23 cellular contexts compared by ENCODE assay signal in genomic region chr17:45115015-45115625, GRCh38. TPM values are rescaled to one million over a fixed set of nuclear protein-coding genes. Genes with fewer than 3 reads are reported as not detected.
A peak's percentile ranks its signal among the peaks of the same experiment; 100 is the strongest.
DNase-seq lines count a peak whose midpoint lies in the region; ATAC-seq, FAIRE-seq and TF ChIP-seq lines count a peak whose summit lies in the region.
"Had no signal": no experiment of that assay in that cellular context is flagged by ENCODE, and none has a peak within 500 bp of the region (broad histone marks: within the 10 kb centered on the region; RNA-seq: fewer than 3 reads in every experiment).

No MANE protein-coding gene starts in this region.

- no peak for TF ChIP-seq POLR2A in K562 (conservative IDR thresholded peaks at IDR 0.05)

- BruUV-seq in K562 (replicated peaks; lab: Mats Ljungman, UMichigan): no TSS peak

- H2BK120ac ChIP-seq in H9 (ENCODE audit: low read depth, low read length, poor library complexity, severe bottlenecking): no peak overlapping the region
- no peak overlapping the region for H2BK120ac ChIP-seq in trophoblast cell (ENCODE audit: insufficient read depth, low read length, poor library complexity)

- no peak overlapping the region for H3K56ac ChIP-seq in H9 (ENCODE audit: insufficient read length, low read depth, low read length)

- H3K79me1 ChIP-seq in H9 (ENCODE audit: insufficient read depth, low read depth, low read length, poor library complexity, severe bottlenecking) (no peaks in the 10 kb centered on the region), trophoblast cell (ENCODE audit: low read length) (peaks cover 4% of the 10 kb centered on the region)

- DNase-seq in H9 (no peak), K562 (ENCODE audit: extremely low read depth in 1 of 4, low spot score in 3 of 4) (no peak), trophoblast cell (no peak), immature natural killer cell (no peak), NCI-H2196 treated with DMSO at 0.1 percent for 48 hours (lab: John Stamatoyannopoulos, UW; ENCODE audit: unreplicated experiment) (no peak), cerebellum (ENCODE audit: low spot score) (no peak)
- DNase-seq: DMS153; Kasumi-1; NCI-H1105; NCI-H1436 treated with DMSO at 0.1 percent for 48 hours; NCI-H187 treated with DMSO at 0.1 percent for 48 hours; NCI-H2171 treated with DMSO at 0.1 percent for 48 hours; NCI-H446; NCI-H524 treated with DMSO at 0.1 percent for 48 hours; NCI-H82; NK-92 treated with Interleukin-12 subunit alpha and Interleukin-12 subunit beta, amount 100 ng/mL, for 24 hours; PC-3; Right ventricle myocardium superior had no signal

- H3K27me3 ChIP-seq in H9 (ENCODE audit: insufficient read depth, low read length): no peaks in the 10 kb centered on the region
- no peaks in the 10 kb centered on the region for H3K27me3 ChIP-seq in K562 (ENCODE audit: control insufficient read depth in 2 of 2, insufficient read depth in 2 of 2, low read length in 2 of 2)
- H3K27me3 ChIP-seq in trophoblast cell (ENCODE audit: insufficient read depth, low read length): no peaks in the 10 kb centered on the region
- H3K27me3 ChIP-seq: SJSA1 had no signal

- H3K9ac ChIP-seq in H9 (ENCODE audit: extremely low read depth, insufficient read length, low read length): no peak overlapping the region
- H3K9ac ChIP-seq in K562 (ENCODE audit: insufficient read depth in 1 of 2, low read depth in 2 of 2, low read length in 2 of 2): 0 out of 4 replicates have a peak overlapping the region, but pooled peaks of 1 of the 2 experiments have one; percentile 21
- no peak overlapping the region for H3K9ac ChIP-seq in trophoblast cell (ENCODE audit: low read length)

- no peaks in the 10 kb centered on the region for H3K9me3 Mint-ChIP-seq in H9
- no peaks in the 10 kb centered on the region for H3K9me3 Mint-ChIP-seq in immature natural killer cell
- H3K9me3 Mint-ChIP-seq: HFFc6 had no signal

- H3K27ac ChIP-seq in H9 (ENCODE audit: insufficient read length, low read depth, low read length) (no peak overlapping the region), K562 (ENCODE audit: extremely low read depth, low read depth, low read length) (no peak overlapping the region), trophoblast cell (ENCODE audit: low read depth, low read length) (no peak overlapping the region)
- H3K27ac ChIP-seq: HL-60, SJSA1 had no signal

- H4K91ac ChIP-seq in H9 (ENCODE audit: insufficient read length, low read depth, low read length) (peak overlapping the region; percentile 24), trophoblast cell (ENCODE audit: low read depth, low read length) (peak overlapping the region; percentile 47)

- no peak overlapping the region for H3K18ac ChIP-seq in H9 (ENCODE audit: insufficient read length, low read depth, low read length)
- H3K18ac ChIP-seq in trophoblast cell (ENCODE audit: low read length): no peak overlapping the region

- H4K8ac ChIP-seq in H9 (replicated peaks; ENCODE audit: insufficient read length, low read depth, low read length): no peak overlapping the region
- H4K8ac ChIP-seq in trophoblast cell (ENCODE audit: low read depth, low read length): no peak overlapping the region

- H3K23ac ChIP-seq in H9 (ENCODE audit: insufficient read length, low read depth, low read length): no peak overlapping the region
- no peak overlapping the region for H3K23ac ChIP-seq in trophoblast cell (ENCODE audit: low read length)

- no peaks in the 10 kb centered on the region for H3K23me2 ChIP-seq in H9 (ENCODE audit: insufficient read length, low read depth, low read length, poor library complexity, severe bottlenecking)

- H3K27ac Mint-ChIP-seq in H9 (peak overlapping the region in 1 of 3 experiments; percentile 65; a peak in 2 of 7 replicates), immature natural killer cell (peak overlapping the region in 1 of 6 donors; percentile 34)

- H3K14ac ChIP-seq in H9 (ENCODE audit: insufficient read depth, low read length): no peak overlapping the region; the same call in 1 of the 2 replicates
- no peak overlapping the region for H3K14ac ChIP-seq in trophoblast cell (ENCODE audit: low read length)

- TF ChIP-seq RAD21 in K562 (CRISPR knock-in tag; conservative IDR thresholded peaks at IDR 0.05 in 1 of 2, IDR thresholded peaks at IDR 0.05 in 1 of 2): no peak

- H2BK5ac ChIP-seq in H9 (ENCODE audit: insufficient read length, low read length) (no peak overlapping the region), trophoblast cell (ENCODE audit: low read depth, low read length, poor library complexity) (no peak overlapping the region)

- TF ChIP-seq EP300 in K562 (IDR thresholded peaks at IDR 0.05; ENCODE audit: low read length): no peak

- WGBS in H9 (ENCODE audit: extremely low coverage, insufficient read length, low lambda C conversion rate): no CpG with 5 or more reads among the region's 26 CpGs
- 72% methylated on average over 10 of the region's 26 CpGs for WGBS in K562 (ENCODE audit: insufficient coverage, low coverage, missing lambda C conversion rate)
- WGBS in trophoblast cell (ENCODE audit: extremely low coverage, insufficient coverage, insufficient read length): no CpG with 5 or more reads among the region's 26 CpGs

- no peak overlapping the region for H4K12ac ChIP-seq in trophoblast cell (ENCODE audit: low read depth, low read length)

- H2AFZ ChIP-seq in H9 (ENCODE audit: low read length) (no peak overlapping the region), K562 (ENCODE audit: low read depth, low read length) (no peak overlapping the region), trophoblast cell (ENCODE audit: insufficient read depth, low read length, poor library complexity) (no peak overlapping the region)

- H3K79me2 ChIP-seq in H9 (ENCODE audit: insufficient read depth, low read length) (no peaks in the 10 kb centered on the region), K562 (ENCODE audit: control insufficient read depth, insufficient read depth, low read length) (no peaks in the 10 kb centered on the region), trophoblast cell (ENCODE audit: control insufficient read depth, insufficient read depth, low read length, poor library complexity) (no peaks in the 10 kb centered on the region)

- H4K20me1 ChIP-seq in H9 (ENCODE audit: control insufficient read depth, insufficient read depth, insufficient read length) (no peaks in the 10 kb centered on the region), K562 (replicated peaks; ENCODE audit: control insufficient read depth, insufficient read depth, low read length) (no peaks in the 10 kb centered on the region)

- no peaks in the 10 kb centered on the region for H3K9me1 ChIP-seq in K562 (ENCODE audit: control insufficient read depth, insufficient read depth, low read length)

- H3K4me1 ChIP-seq in H9 (ENCODE audit: insufficient read depth, low read length): no peaks in the 10 kb centered on the region
- H3K4me1 ChIP-seq in K562 (replicated peaks in 1 of 2; ENCODE audit: control insufficient read depth in 2 of 2, insufficient read depth in 2 of 2, low read length in 2 of 2): peaks cover 0 to 32% of the 10 kb centered on the region in 2 experiments; a peak in 3 of 5 replicates
- H3K4me1 ChIP-seq in trophoblast cell (ENCODE audit: control insufficient read depth in 1 of 2, insufficient read depth in 2 of 2, low read length in 2 of 2): peaks cover 9 to 11% of the 10 kb centered on the region in 2 experiments
- H3K4me1 ChIP-seq: SJSA1 had no signal

- ATAC-seq in K562: no peak
- ATAC-seq in activated CD4-positive, CD25-positive, alpha-beta regulatory T cell treated with anti-CD3 and anti-CD28 coated beads, Interleukin-2, amount 50 U/mL, for 24 hours: no peak
- ATAC-seq: PC-3 had no signal

- H2BK12ac ChIP-seq in H9 (ENCODE audit: insufficient read length, low read depth, low read length) (no peak overlapping the region), trophoblast cell (ENCODE audit: low read length) (no peak overlapping the region)

- CTCF ChIA-PET in K562 (lab: Yijun Ruan, JAX; ENCODE audit: low intra/inter-chr PET ratio): no interaction called here

- in situ Hi-C loops in K562 (cut with MboI): no loop called here

- H3K4me3 Mint-ChIP-seq in H9: no peak overlapping the region
- H3K4me3 Mint-ChIP-seq in immature natural killer cell: no peak overlapping the region
- H3K4me3 Mint-ChIP-seq: CD14-positive monocyte had no signal

- no peak overlapping the region for H3T11ph ChIP-seq in H9 (ENCODE audit: low read length)

- TF ChIP-seq CTCF in H9 (conservative IDR thresholded peaks at IDR 0.05) (no peak), K562 (IDR thresholded peaks at IDR 0.05 in 2 of 3, conservative IDR thresholded peaks at IDR 0.05 in 1 of 3; ENCODE audit: insufficient read depth in 2 of 3, low read depth in 1 of 3, low read length in 3 of 3) (no peak)

- H3K36me3 ChIP-seq in K562 (ENCODE audit: control insufficient read depth, insufficient read depth, low read length) (no peaks in the 10 kb centered on the region), trophoblast cell (ENCODE audit: control insufficient read depth in 1 of 2, insufficient read depth in 2 of 2, low read length in 2 of 2) (peaks cover 25 to 26% of the 10 kb centered on the region in 2 experiments)

- H3K4me3 ChIP-seq in K562 (no peak overlapping the region), trophoblast cell (ENCODE audit: low read depth, low read length) (no peak overlapping the region)
- H3K4me3 ChIP-seq: SJSA1 had no signal

- H3K36me3 Mint-ChIP-seq in H9 (ENCODE audit: insufficient read depth in 1 of 3, low read depth in 3 of 3): peaks cover 0 to 4% (median 0%) of the 10 kb centered on the region in 3 experiments; a peak in 4 of 7 replicates
- no peaks in the 10 kb centered on the region for H3K36me3 Mint-ChIP-seq in immature natural killer cell

- no peak overlapping the region for H2AK5ac ChIP-seq in H9 (ENCODE audit: insufficient read length, low read length)
- no peak overlapping the region for H2AK5ac ChIP-seq in trophoblast cell (ENCODE audit: low read length)

- no peak for FAIRE-seq in K562 (lab: Jason Lieb, UNC)

- H3K9me3 ChIP-seq in H9 (ENCODE audit: control insufficient read depth, low read depth, low read length) (no peaks in the 10 kb centered on the region), K562 (replicated peaks; ENCODE audit: control insufficient read depth, insufficient read depth, low read depth, low read length) (no peaks in the 10 kb centered on the region), trophoblast cell (ENCODE audit: insufficient read depth, low read depth, low read length) (peaks cover 2% of the 10 kb centered on the region)
- H3K9me3 ChIP-seq: SJSA1 had no signal

- H3K4me2 ChIP-seq in H9 (ENCODE audit: insufficient read depth, insufficient read length, low read length): no peak overlapping the region
- no peak overlapping the region for H3K4me2 ChIP-seq in K562 (ENCODE audit: insufficient read depth, low read length)
- no peak overlapping the region for H3K4me2 ChIP-seq in trophoblast cell (ENCODE audit: low read length)

- intact Hi-C loops in K562 (cut with micrococcal nuclease): no loop called here

- no peak overlapping the region for H4K5ac ChIP-seq in H9 (ENCODE audit: insufficient read length, low read depth, low read length)

- H2BK15ac ChIP-seq in H9 (ENCODE audit: low read depth, low read length): no peak overlapping the region

- no peaks in the 10 kb centered on the region for H3K27me3 Mint-ChIP-seq in H9 (ENCODE audit: low read depth)
- H3K27me3 Mint-ChIP-seq in immature natural killer cell (ENCODE audit: low read depth in 3 of 3): peaks cover 1 to 5% (median 4%) of the 10 kb centered on the region in 3 donors

- POLR2A ChIA-PET in K562 (lab: Yijun Ruan, JAX): interaction anchor here (0.7 to 2.3 kb wide), 8 partner anchors 8 to 54 kb away, joined by 3 to 11 read pairs (median 4); partner anchors contain the start of genes HEXIM1 and NMT1

- peaks cover 8 to 36% of the 10 kb centered on the region in 2 experiments for H3K4me1 Mint-ChIP-seq in H9
- H3K4me1 Mint-ChIP-seq in immature natural killer cell: no peaks in the 10 kb centered on the region
- H3K4me1 Mint-ChIP-seq: CD14-positive monocyte had no signal

- H2BK20ac ChIP-seq in H9 (ENCODE audit: low read depth, low read length, poor library complexity, severe bottlenecking): no peak overlapping the region

- no peak overlapping the region for H3K4ac ChIP-seq in H9 (ENCODE audit: low read depth, low read length)
- no peak overlapping the region for H3K4ac ChIP-seq in trophoblast cell (ENCODE audit: low read depth, low read length)

RNA-seq across cellular contexts. Expression of gene PLCD3, which starts 17.2 kb away (rescaled TPM):
- total RNA-seq in H9 (2021) (41.6 and 48.5 TPM in 2 replicates), K562 (2014; rRNA removed) (7.5 and 8.8 TPM in 2 replicates), K562 (2014; rRNA removed; fragmentation: Illumina TruSeq; extraction: Trizol) (2.4 and 2.5 TPM in 2 replicates), K562 (2015; rRNA removed; fragmentation: Illumina TruSeq; extraction: Trizol) (4.0 and 4.6 TPM in 2 replicates), K562 (2021) (22.6 and 22.9 TPM in 2 replicates), cerebellum (9.5 TPM)
- 4.5 and 16.3 TPM in 2 replicates for total RNA-seq in K562 (2011; cell fraction: chromatin; rRNA removed; ENCODE audit: low replicate concordance)
- 10.4 and 13.0 TPM in 2 replicates for total RNA-seq in K562 (2011; cell fraction: nucleolus; rRNA removed)
- 4.2 and 4.8 TPM in 2 replicates for total RNA-seq in K562 (2011; cell fraction: nucleoplasm; rRNA removed)
- polyA plus RNA-seq in K562 (2011; rRNA removed) (8.1 and 16.5 TPM in 2 replicates), K562 (2014; fragmentation: Illumina TruSeq; extraction: Trizol) (10.5 and 14.7 TPM in 2 replicates), K562 (2014; fragmentation: Nextera tagmentation; extraction: Ambion mirVana) (under 1 TPM; 0.20 to 0.27 TPM), K562 (2014; rRNA removed) (8.2 and 15.7 TPM in 2 replicates), immature natural killer cell (under 1 TPM in 1 of 3 donors, not detected in 2; 0.75 TPM)
- polyA plus RNA-seq in K562 (2011; cell fraction: cytosol; rRNA removed): 15.2 and 44.8 TPM in 2 replicates
- polyA plus RNA-seq in K562 (2011; cell fraction: nucleus; rRNA removed): 10.0 and 23.0 TPM in 2 replicates
- 13.0 and 13.6 TPM in 2 replicates for polyA plus RNA-seq in K562 (2012)
- polyA minus RNA-seq in K562 (2011; rRNA and poly(A)+ RNA removed): 1.6 and 13.2 TPM in 2 replicates
- polyA minus RNA-seq in K562 (2011; cell fraction: cytosol; rRNA and poly(A)+ RNA removed): 17.4 and 18.3 TPM in 2 replicates
- polyA minus RNA-seq in K562 (2011; cell fraction: nucleus; rRNA and poly(A)+ RNA removed): 3.4 and 8.9 TPM in 2 replicates
- 53.9 and 61.0 TPM in 2 replicates for polyA plus RNA-seq in trophoblast cell (2013)

RNA-seq across cellular contexts. Expression of gene ACBD4, which starts 20.4 kb away (rescaled TPM):
- 9.7 and 10.5 TPM in 2 replicates for total RNA-seq in H9 (2021)
- total RNA-seq in K562 (2011; cell fraction: chromatin; rRNA removed; ENCODE audit: low replicate concordance): 14.7 and 39.0 TPM in 2 replicates
- 32.7 and 33.0 TPM in 2 replicates for total RNA-seq in K562 (2011; cell fraction: nucleolus; rRNA removed)
- 14.5 and 17.5 TPM in 2 replicates for total RNA-seq in K562 (2011; cell fraction: nucleoplasm; rRNA removed)
- total RNA-seq in K562 (2014; rRNA removed): 5.5 and 6.3 TPM in 2 replicates
- 1.6 and 2.1 TPM in 2 replicates for total RNA-seq in K562 (2014; rRNA removed; fragmentation: Illumina TruSeq; extraction: Trizol)
- 2.0 and 2.1 TPM in 2 replicates for total RNA-seq in K562 (2015; rRNA removed; fragmentation: Illumina TruSeq; extraction: Trizol)
- 4.7 and 5.7 TPM in 2 replicates for total RNA-seq in K562 (2021)
- 6.9 and 9.1 TPM in 2 replicates for polyA plus RNA-seq in K562 (2011; rRNA removed)
- 4.9 and 7.5 TPM in 2 replicates for polyA plus RNA-seq in K562 (2011; cell fraction: cytosol; rRNA removed)
- polyA plus RNA-seq in K562 (2011; cell fraction: nucleus; rRNA removed): 24.3 and 48.8 TPM in 2 replicates
- 6.1 and 12.0 TPM in 2 replicates for polyA plus RNA-seq in K562 (2012)
- polyA plus RNA-seq in K562 (2014; fragmentation: Illumina TruSeq; extraction: Trizol): 4.6 and 5.4 TPM in 2 replicates
- under 1 TPM; 0.14 to 0.15 TPM for polyA plus RNA-seq in K562 (2014; fragmentation: Nextera tagmentation; extraction: Ambion mirVana)
- 5.6 and 7.0 TPM in 2 replicates for polyA plus RNA-seq in K562 (2014; rRNA removed)
- polyA minus RNA-seq in K562 (2011; rRNA and poly(A)+ RNA removed): 1.8 and 2.6 TPM in 2 replicates
- polyA minus RNA-seq in K562 (2011; cell fraction: cytosol; rRNA and poly(A)+ RNA removed): 3.7 and 4.4 TPM in 2 replicates
- polyA minus RNA-seq in K562 (2011; cell fraction: nucleus; rRNA and poly(A)+ RNA removed): 17.5 and 22.5 TPM in 2 replicates
- 3.8 TPM in 2 replicates for polyA plus RNA-seq in trophoblast cell (2013)
- 10 to 100 TPM in 2 of 3 donors, 1 to 10 TPM in 1; 7.9 to 11.2 (median 10.4) TPM for polyA plus RNA-seq in immature natural killer cell
- 1.9 TPM for total RNA-seq in cerebellum

RNA-seq across cellular contexts. Expression of gene HEXIM1, which starts 33.2 kb away (rescaled TPM):
- total RNA-seq in H9 (2021): 32.4 and 33.0 TPM in 2 replicates
- total RNA-seq in K562 (2011; cell fraction: chromatin; rRNA removed; ENCODE audit: low replicate concordance): 13.2 and 13.4 TPM in 2 replicates
- 10.9 and 13.0 TPM in 2 replicates for total RNA-seq in K562 (2011; cell fraction: nucleolus; rRNA removed)
- total RNA-seq in K562 (2011; cell fraction: nucleoplasm; rRNA removed): 15.3 and 17.7 TPM in 2 replicates
- total RNA-seq in K562 (2014; rRNA removed): 18.5 and 18.8 TPM in 2 replicates
- total RNA-seq in K562 (2014; rRNA removed; fragmentation: Illumina TruSeq; extraction: Trizol): 4.0 and 4.2 TPM in 2 replicates
- total RNA-seq in K562 (2015; rRNA removed; fragmentation: Illumina TruSeq; extraction: Trizol): 6.6 and 7.3 TPM in 2 replicates
- 21.4 and 28.3 TPM in 2 replicates for total RNA-seq in K562 (2021)
- 7.9 and 9.1 TPM in 2 replicates for polyA plus RNA-seq in K562 (2011; rRNA removed)
- polyA plus RNA-seq in K562 (2011; cell fraction: cytosol; rRNA removed): 8.8 and 11.7 TPM in 2 replicates
- polyA plus RNA-seq in K562 (2011; cell fraction: nucleus; rRNA removed): 7.8 and 10.5 TPM in 2 replicates
- polyA plus RNA-seq in K562 (2012): 18.0 and 23.2 TPM in 2 replicates
- polyA plus RNA-seq in K562 (2014; fragmentation: Illumina TruSeq; extraction: Trizol): 20.9 and 27.2 TPM in 2 replicates
- polyA plus RNA-seq in K562 (2014; fragmentation: Nextera tagmentation; extraction: Ambion mirVana): 1 to 10 TPM; 1.4 to 1.6 TPM
- polyA plus RNA-seq in K562 (2014; rRNA removed): 24.4 and 26.2 TPM in 2 replicates
- polyA minus RNA-seq in K562 (2011; rRNA and poly(A)+ RNA removed): 3.2 and 4.6 TPM in 2 replicates
- 5.6 and 6.3 TPM in 2 replicates for polyA minus RNA-seq in K562 (2011; cell fraction: cytosol; rRNA and poly(A)+ RNA removed)
- polyA minus RNA-seq in K562 (2011; cell fraction: nucleus; rRNA and poly(A)+ RNA removed): 3.8 and 7.1 TPM in 2 replicates
- polyA plus RNA-seq in trophoblast cell (2013): 108 and 114 TPM in 2 replicates
- 1 to 10 TPM; 1.1 to 7.2 (median 3.0) TPM for polyA plus RNA-seq in immature natural killer cell
- 5.4 TPM for total RNA-seq in cerebellum

RNA-seq across cellular contexts. Expression of gene HEXIM2, which starts 46.6 kb away (rescaled TPM):
- total RNA-seq in H9 (2021) (12.5 and 16.1 TPM in 2 replicates), K562 (2014; rRNA removed) (2.7 and 3.4 TPM in 2 replicates), K562 (2014; rRNA removed; fragmentation: Illumina TruSeq; extraction: Trizol) (0.29 and 0.69 TPM in 2 replicates), K562 (2015; rRNA removed; fragmentation: Illumina TruSeq; extraction: Trizol) (1.4 and 1.8 TPM in 2 replicates), K562 (2021) (2.0 and 2.1 TPM in 2 replicates), cerebellum (4.7 TPM)
- total RNA-seq in K562 (2011; cell fraction: chromatin; rRNA removed; ENCODE audit: low replicate concordance): 1.4 TPM in 1 of 2 replicates, not detected in the other
- total RNA-seq in K562 (2011; cell fraction: nucleolus; rRNA removed): 0.83 and 1.2 TPM in 2 replicates
- 0.69 and 1.2 TPM in 2 replicates for total RNA-seq in K562 (2011; cell fraction: nucleoplasm; rRNA removed)
- polyA plus RNA-seq in K562 (2011; rRNA removed) (1.1 and 1.6 TPM in 2 replicates), K562 (2014; fragmentation: Illumina TruSeq; extraction: Trizol) (1.1 and 1.9 TPM in 2 replicates), K562 (2014; fragmentation: Nextera tagmentation; extraction: Ambion mirVana) (not detected), K562 (2014; rRNA removed) (0.86 and 1.8 TPM in 2 replicates), immature natural killer cell (1 to 10 TPM; 1.9 to 7.4 (median 5.6) TPM)
- polyA plus RNA-seq in K562 (2011; cell fraction: cytosol; rRNA removed): 1.7 and 2.5 TPM in 2 replicates
- polyA plus RNA-seq in K562 (2011; cell fraction: nucleus; rRNA removed): 0.98 and 1.1 TPM in 2 replicates
- polyA plus RNA-seq in K562 (2012): 2.3 and 2.8 TPM in 2 replicates
- 0.46 and 0.72 TPM in 2 replicates for polyA minus RNA-seq in K562 (2011; rRNA and poly(A)+ RNA removed)
- not detected in 2 replicates for polyA minus RNA-seq in K562 (2011; cell fraction: cytosol; rRNA and poly(A)+ RNA removed)
- 0.54 and 1.3 TPM in 2 replicates for polyA minus RNA-seq in K562 (2011; cell fraction: nucleus; rRNA and poly(A)+ RNA removed)
- polyA plus RNA-seq in trophoblast cell (2013): 4.2 and 4.3 TPM in 2 replicates

RNA-seq across cellular contexts. Expression of gene NMT1, which starts 54.0 kb away (rescaled TPM):
- total RNA-seq in H9 (2021): 150 and 151 TPM in 2 replicates
- total RNA-seq in K562 (2011; cell fraction: chromatin; rRNA removed; ENCODE audit: low replicate concordance): 146 and 215 TPM in 2 replicates
- total RNA-seq in K562 (2011; cell fraction: nucleolus; rRNA removed): 112 and 131 TPM in 2 replicates
- 122 and 132 TPM in 2 replicates for total RNA-seq in K562 (2011; cell fraction: nucleoplasm; rRNA removed)
- 116 and 117 TPM in 2 replicates for total RNA-seq in K562 (2014; rRNA removed)
- total RNA-seq in K562 (2014; rRNA removed; fragmentation: Illumina TruSeq; extraction: Trizol): 105 and 140 TPM in 2 replicates
- 402 and 569 TPM in 2 replicates for total RNA-seq in K562 (2015; rRNA removed; fragmentation: Illumina TruSeq; extraction: Trizol)
- total RNA-seq in K562 (2021): 213 and 214 TPM in 2 replicates
- polyA plus RNA-seq in K562 (2011; rRNA removed): 115 and 126 TPM in 2 replicates
- polyA plus RNA-seq in K562 (2011; cell fraction: cytosol; rRNA removed): 52.9 and 59.1 TPM in 2 replicates
- 165 and 192 TPM in 2 replicates for polyA plus RNA-seq in K562 (2011; cell fraction: nucleus; rRNA removed)
- polyA plus RNA-seq in K562 (2012): 120 and 129 TPM in 2 replicates
- 205 and 323 TPM in 2 replicates for polyA plus RNA-seq in K562 (2014; fragmentation: Illumina TruSeq; extraction: Trizol)
- 100 to 1,000 TPM; 297 to 332 TPM for polyA plus RNA-seq in K562 (2014; fragmentation: Nextera tagmentation; extraction: Ambion mirVana)
- polyA plus RNA-seq in K562 (2014; rRNA removed): 86.7 and 116 TPM in 2 replicates
- polyA minus RNA-seq in K562 (2011; rRNA and poly(A)+ RNA removed): 85.9 and 107 TPM in 2 replicates
- 222 and 388 TPM in 2 replicates for polyA minus RNA-seq in K562 (2011; cell fraction: cytosol; rRNA and poly(A)+ RNA removed)
- polyA minus RNA-seq in K562 (2011; cell fraction: nucleus; rRNA and poly(A)+ RNA removed): 42.5 and 94.9 TPM in 2 replicates
- 114 and 115 TPM in 2 replicates for polyA plus RNA-seq in trophoblast cell (2013)
- 10 to 100 TPM; 53.8 to 74.1 (median 69.9) TPM for polyA plus RNA-seq in immature natural killer cell
- total RNA-seq in cerebellum: 30.4 TPM
